Comparison of ENCODE assay signal across 8 cellular contexts in the genomic region with DNA sequence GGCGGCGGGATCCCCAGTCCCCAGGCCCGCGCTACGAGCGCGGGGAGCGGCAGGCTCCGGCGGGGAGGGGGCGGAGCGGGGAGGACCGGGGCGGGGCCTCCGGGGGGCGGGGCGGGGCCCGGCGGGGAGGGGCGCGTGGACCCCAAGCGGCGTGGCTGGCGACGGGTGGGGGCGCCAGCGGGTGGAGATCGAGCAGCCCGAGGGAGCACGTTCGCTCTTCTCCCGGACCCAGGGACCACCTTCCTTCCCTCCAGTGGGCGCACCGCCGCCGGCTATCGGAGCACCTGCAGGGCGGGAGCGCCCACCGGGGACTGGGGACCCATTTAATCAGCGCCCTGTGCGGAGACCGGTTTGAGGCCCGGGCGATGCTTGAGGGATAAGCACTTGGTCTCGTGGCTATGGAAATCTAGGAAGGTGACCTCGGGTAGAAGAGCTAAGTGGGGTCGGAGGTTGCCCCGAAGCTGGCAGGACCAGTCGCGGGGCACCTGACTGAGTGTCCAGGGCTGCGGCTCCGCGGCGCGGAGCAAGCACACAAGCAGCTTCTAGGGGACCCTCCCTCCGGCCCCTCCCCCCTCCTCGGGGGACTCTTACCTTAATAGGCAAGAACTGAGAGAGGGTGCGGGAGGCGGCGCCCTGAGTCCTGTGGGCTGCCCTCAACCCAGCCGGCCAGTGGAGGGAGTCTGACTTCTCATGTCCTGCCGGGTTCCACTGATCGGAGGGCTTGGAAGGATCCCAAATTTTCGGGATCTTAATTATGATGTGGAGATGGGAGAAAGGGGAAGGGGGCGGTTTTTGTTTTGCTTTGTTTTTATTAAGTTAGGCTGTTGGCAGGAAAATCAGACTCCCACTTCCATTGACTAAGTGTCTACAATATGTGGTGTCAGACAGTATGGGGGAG. TPM values are rescaled to one million over a fixed set of nuclear protein-coding genes. Genes with fewer than 3 reads are reported as not detected.
DNase-seq lines count a peak whose midpoint lies in the region; ATAC-seq, FAIRE-seq and TF ChIP-seq lines count a peak whose summit lies in the region.

TSPAN2 (minus strand) TSS at position 61 of the 898 bp plus-strand sequence. CDS start 71 bp downstream, outside the sequence.

- no peak within 1 kb of the TSS for H2BK5ac ChIP-seq in mesenchymal stem cell (ENCODE audit: low read depth, low read length, poor library complexity, severe bottlenecking)

- FAIRE-seq in H54 (lab: Jason Lieb, UNC): no peak

- peak within 1 kb of the TSS; percentile 65 for H3K9ac ChIP-seq in mesenchymal stem cell (ENCODE audit: low read length)

- peaks cover 4% of the 10 kb centered on the region for H3K27me3 Mint-ChIP-seq in IgD-negative memory B cell

- H3K4ac ChIP-seq in mesenchymal stem cell (ENCODE audit: low read depth in 1 of 2, low read length in 2 of 2): no peak within 1 kb of the TSS

- no peaks in the 10 kb centered on the region for H3K9me3 ChIP-seq in mesenchymal stem cell (ENCODE audit: control insufficient read depth, low read length)

- no peaks in the 10 kb centered on the region for H3K79me1 ChIP-seq in mesenchymal stem cell (replicated peaks; ENCODE audit: low read length, poor library complexity, severe bottlenecking)

- peak within 1 kb of the TSS; percentile 82 to 92 (median 88) for H3K4me3 Mint-ChIP-seq in IgD-negative memory B cell

- H3K27ac Mint-ChIP-seq in IgD-negative memory B cell: peak within 1 kb of the TSS in 2 of 3 donors; percentile 31 to 81

- H3K4me1 ChIP-seq in mesenchymal stem cell (ENCODE audit: control insufficient read depth, insufficient read depth, low read depth, low read length): peaks cover 8% of the 10 kb centered on the region

- TF ChIP-seq POLR2A in H54 (IDR thresholded peaks at IDR 0.05; ENCODE audit: low read depth, low read length): no peak

- H3K4me3 ChIP-seq in mesenchymal stem cell (ENCODE audit: insufficient read depth in 1 of 2, low read depth in 1 of 2, low read length in 2 of 2): peak within 1 kb of the TSS; percentile 73 to 81

- peak within 1 kb of the TSS; percentile 86 for H3K4me2 ChIP-seq in mesenchymal stem cell (ENCODE audit: low read length, poor library complexity, severe bottlenecking)

- H3K27ac ChIP-seq in mesenchymal stem cell (ENCODE audit: low read length, poor library complexity, severe bottlenecking): no peak within 1 kb of the TSS

- DNase-seq in AG09319 (ENCODE audit: extremely low read depth, low read depth): no peak
- peak; percentile 30 to 34 for DNase-seq in activated CD4-positive, alpha-beta T cell treated with anti-CD3 and anti-CD28 coated beads, Interleukin-2, amount 50 U/mL, for 4 hours
- peak; percentile 55 for DNase-seq in effector CD8-positive, alpha-beta T cell (lab: John Stamatoyannopoulos, UW)
- DNase-seq in mesenchymal stem cell: no peak
- peak; percentile 14 to 18 for DNase-seq in stimulated activated CD8-positive, alpha-beta memory T cell treated with anti-CD3 and anti-CD28 coated beads, Interleukin-2, amount 100 ng/mL, for 48 hours (ENCODE audit: low read depth in 2 of 2)
- DNase-seq in H54 (ENCODE audit: insufficient read length, low spot score): no peak

- WGBS in mesenchymal stem cell: 7% methylated on average over 26 of the region's 66 CpGs

- H2AK5ac ChIP-seq in mesenchymal stem cell (ENCODE audit: low read length, severe bottlenecking): no peak within 1 kb of the TSS

- H4K8ac ChIP-seq in mesenchymal stem cell (ENCODE audit: low read length): no peak within 1 kb of the TSS

- TF ChIP-seq CTCF in AG09319 (IDR thresholded peaks at IDR 0.05; ENCODE audit: low read depth, low read length): peak; percentile 39

- no peak for ATAC-seq in GM19455 (IDR thresholded peaks at IDR 0.05; ENCODE audit: unreplicated experiment)

- peaks cover 0 to 31% of the 10 kb centered on the region in 2 experiments for H3K27me3 ChIP-seq in mesenchymal stem cell (ENCODE audit: control insufficient read depth in 1 of 2, insufficient read depth in 1 of 2, low read length in 2 of 2)

- H2BK120ac ChIP-seq in mesenchymal stem cell (ENCODE audit: low read depth, low read length): no peak within 1 kb of the TSS

- no peak within 1 kb of the TSS for H3K23ac ChIP-seq in mesenchymal stem cell (ENCODE audit: low read length in 2 of 2)

- H4K91ac ChIP-seq in mesenchymal stem cell (ENCODE audit: low read length): no peak within 1 kb of the TSS

- H3K36me3 ChIP-seq in mesenchymal stem cell (ENCODE audit: control insufficient read depth in 1 of 2, insufficient read depth in 2 of 2, low read depth in 1 of 2, low read length in 2 of 2): no peaks in the 10 kb centered on the region

- no peaks in the 10 kb centered on the region for H3K36me3 Mint-ChIP-seq in IgD-negative memory B cell

- H2AFZ ChIP-seq in mesenchymal stem cell (ENCODE audit: low read depth, low read length): no peak within 1 kb of the TSS

- H3K4me1 Mint-ChIP-seq in IgD-negative memory B cell: peaks cover 1 to 5% (median 4%) of the 10 kb centered on the region in 3 donors

- no peak within 1 kb of the TSS for H3K18ac ChIP-seq in mesenchymal stem cell (ENCODE audit: low read depth in 1 of 2, low read length in 2 of 2)

- H3K14ac ChIP-seq in mesenchymal stem cell (ENCODE audit: low read length in 2 of 2): no peak within 1 kb of the TSS

- H2BK15ac ChIP-seq in mesenchymal stem cell (ENCODE audit: low read depth, poor library complexity, severe bottlenecking): no peak within 1 kb of the TSS

- H3K9me3 Mint-ChIP-seq in IgD-negative memory B cell: no peaks in the 10 kb centered on the region

- H2BK12ac ChIP-seq in mesenchymal stem cell (ENCODE audit: low read length in 2 of 2): no peak within 1 kb of the TSS

RNA-seq across cellular contexts. Expression of gene TSPAN2, which starts in this region (rescaled TPM):
- 2.0 TPM for polyA plus RNA-seq in IgD-negative memory B cell
- polyA plus RNA-seq in mesenchymal stem cell (2013, experiment 1 of 2): not detected
- 0.01 TPM for polyA plus RNA-seq in mesenchymal stem cell (2013, experiment 2 of 2)

Comparison
In these comparisons a context has a peak if more than half of its experiments do, and no peak if none do; other contexts are left out.
1. DNase-seq: peak in activated CD4-positive, alpha-beta T cell treated with anti-CD3 and anti-CD28 coated beads, Interleukin-2, amount 50 U/mL, for 4 hours (2 of 2), effector CD8-positive, alpha-beta T cell (single experiment) and stimulated activated CD8-positive, alpha-beta memory T cell treated with anti-CD3 and anti-CD28 coated beads, Interleukin-2, amount 100 ng/mL, for 48 hours (2 of 2); none in AG09319 (single experiment), mesenchymal stem cell (single experiment) and H54 (single experiment).